Comparison of ENCODE assay signal across 17 cellular contexts in the genomic region with DNA sequence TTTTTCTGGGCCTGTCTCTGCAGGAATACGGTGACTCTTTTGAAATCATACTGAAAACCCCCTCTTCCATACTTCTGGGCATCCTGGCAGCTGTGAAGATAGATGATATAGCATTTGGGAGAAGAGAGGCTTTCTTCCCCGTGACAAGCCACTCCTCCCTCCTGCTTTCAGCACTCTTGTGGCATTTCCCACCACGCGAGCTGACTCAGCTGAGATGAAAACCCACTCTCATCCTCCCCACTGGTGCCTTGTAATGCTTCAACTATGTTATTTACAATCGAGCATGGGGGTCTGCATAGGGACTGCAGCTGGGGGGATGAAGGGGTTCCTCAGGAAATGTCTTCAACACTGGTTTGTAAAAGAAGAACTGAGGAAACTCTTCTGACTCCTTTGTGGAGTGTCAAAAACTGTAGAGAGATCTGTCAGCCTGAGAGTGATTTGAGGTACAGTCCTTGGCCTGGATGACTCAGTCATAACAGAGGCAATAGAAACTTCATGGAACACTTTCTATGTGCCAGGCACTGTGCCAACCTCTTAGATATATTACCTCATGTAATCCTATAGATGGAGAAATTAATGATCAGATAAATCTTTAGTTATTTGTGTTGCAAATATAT. TPM values are rescaled to one million over a fixed set of nuclear protein-coding genes. Genes with fewer than 3 reads are reported as not detected.
DNase-seq lines count a peak whose midpoint lies in the region; ATAC-seq and TF ChIP-seq lines count a peak whose summit lies in the region.
"Had no signal": no experiment of that assay in that cellular context is flagged by ENCODE, and none has a peak within 500 bp of the region (broad histone marks: within the 10 kb centered on the region; RNA-seq: fewer than 3 reads in every experiment).

No MANE protein-coding gene starts in this region.

- peak; percentile 25 for DNase-seq in activated CD4-positive, alpha-beta memory T cell treated with anti-CD3 and anti-CD28 coated beads for 36 hours
- no peak for DNase-seq in activated CD4-positive, alpha-beta memory T cell treated with anti-CD3 and anti-CD28 coated beads, Interleukin-2, amount 10 ng/mL, durations not matched to agents 7 days and 5 days
- DNase-seq in NCI-H226, result peak; percentile 42
- DNase-seq in choroid plexus epithelial cell (ENCODE audit: low read depth), result peak; percentile 72
- peak; percentile 84 for DNase-seq in osteoblast (ENCODE audit: insufficient read length, low spot score, missing footprints)
- no peak for DNase-seq in SIG-M5 treated with dmso at 0.1 percent for 504 hours (lab: John Stamatoyannopoulos, UW; ENCODE audit: unreplicated experiment)
- DNase-seq in CD4-positive, alpha-beta T cell, result no peak
- DNase-seq: central memory CD4-positive, alpha-beta T cell; DMS53; KBM-7; NCI-H2107; posterior cingulate gyrus had no signal

- CTCF ChIA-PET in activated CD4-positive, alpha-beta memory T cell treated with anti-CD3 and anti-CD28 coated beads for 36 hours (lab: Charles Lee), result interaction anchor here (1.0 kb wide), 1 partner anchor 94 kb away, joined by 3 read pairs; no protein-coding TSS in a partner anchor
- CTCF ChIA-PET in activated CD4-positive, alpha-beta memory T cell treated with anti-CD3 and anti-CD28 coated beads, Interleukin-2, amount 10 ng/mL, durations not matched to agents 7 days and 5 days (lab: Charles Lee), result no interaction called here
- CTCF ChIA-PET in CD4-positive, alpha-beta T cell (lab: Charles Lee), result no interaction called here

- no peak for TF ChIP-seq CTCF in choroid plexus epithelial cell (conservative IDR thresholded peaks at IDR 0.05; ENCODE audit: low read depth, low read length)
- TF ChIP-seq CTCF in osteoblast (IDR thresholded peaks at IDR 0.05; ENCODE audit: extremely low read depth, low read depth, low read length), result no peak
- TF ChIP-seq CTCF in CD4-positive, alpha-beta T cell (IDR thresholded peaks at IDR 0.05), result no peak

- ATAC-seq in CD4-positive, alpha-beta T cell (ENCODE audit: poor library complexity), result no peak
- no peak for ATAC-seq in HG02970 (IDR thresholded peaks at IDR 0.05; ENCODE audit: low FRiP score, unreplicated experiment)
- ATAC-seq: stimulated activated memory B cell treated with anti-CD40 and anti-IgM and Interleukin-4, amounts not matched to agents 10 μg/mL and 1 μg/mL and 100 μg/mL, for 72 hours had no signal

- peak overlapping the region; percentile 1 for H2AFZ ChIP-seq in osteoblast (ENCODE audit: low read length)

- no peaks in the 10 kb centered on the region for H4K20me1 ChIP-seq in osteoblast (ENCODE audit: insufficient read depth, low read length)

- no peak overlapping the region for H3K4me2 ChIP-seq in osteoblast (ENCODE audit: insufficient read depth, low read length)

- H3K9me3 Mint-ChIP-seq in activated CD4-positive, alpha-beta memory T cell treated with anti-CD3 and anti-CD28 coated beads for 36 hours, result no peaks in the 10 kb centered on the region
- no peaks in the 10 kb centered on the region for H3K9me3 Mint-ChIP-seq in activated CD4-positive, alpha-beta memory T cell treated with anti-CD3 and anti-CD28 coated beads, Interleukin-2, amount 10 ng/mL, durations not matched to agents 7 days and 5 days
- no peaks in the 10 kb centered on the region for H3K9me3 Mint-ChIP-seq in CD4-positive, alpha-beta T cell
- H3K9me3 Mint-ChIP-seq: stimulated activated memory B cell treated with anti-CD40 and anti-IgM and Interleukin-4, amounts not matched to agents 10 μg/mL and 1 μg/mL and 100 μg/mL, for 72 hours had no signal

- H3K27me3 Mint-ChIP-seq in activated CD4-positive, alpha-beta memory T cell treated with anti-CD3 and anti-CD28 coated beads for 36 hours, result peaks cover 3% of the 10 kb centered on the region
- peaks cover 28% of the 10 kb centered on the region for H3K27me3 Mint-ChIP-seq in activated CD4-positive, alpha-beta memory T cell treated with anti-CD3 and anti-CD28 coated beads, Interleukin-2, amount 10 ng/mL, durations not matched to agents 7 days and 5 days
- peaks cover 6% of the 10 kb centered on the region for H3K27me3 Mint-ChIP-seq in CD4-positive, alpha-beta T cell

- H3K79me2 ChIP-seq in osteoblast (ENCODE audit: insufficient read depth, low read length), result no peaks in the 10 kb centered on the region

- H3K4me1 Mint-ChIP-seq in activated CD4-positive, alpha-beta memory T cell treated with anti-CD3 and anti-CD28 coated beads for 36 hours (ENCODE audit: low read depth), result peaks cover 8% of the 10 kb centered on the region
- peaks cover 21% of the 10 kb centered on the region for H3K4me1 Mint-ChIP-seq in activated CD4-positive, alpha-beta memory T cell treated with anti-CD3 and anti-CD28 coated beads, Interleukin-2, amount 10 ng/mL, durations not matched to agents 7 days and 5 days
- no peaks in the 10 kb centered on the region for H3K4me1 Mint-ChIP-seq in CD4-positive, alpha-beta T cell (ENCODE audit: low read depth)
- H3K4me1 Mint-ChIP-seq: stimulated activated memory B cell treated with anti-CD40 and anti-IgM and Interleukin-4, amounts not matched to agents 10 μg/mL and 1 μg/mL and 100 μg/mL, for 72 hours had no signal

- H3K9me3 ChIP-seq in osteoblast (ENCODE audit: low read depth, low read length), result no peaks in the 10 kb centered on the region
- H3K9me3 ChIP-seq in CD4-positive, alpha-beta T cell (ENCODE audit: control insufficient read depth, low read length), result no peaks in the 10 kb centered on the region

- intact Hi-C loops in activated CD4-positive, alpha-beta memory T cell treated with anti-CD3 and anti-CD28 coated beads for 36 hours (cut with micrococcal nuclease), result no loop called here
- intact Hi-C loops in CD4-positive, alpha-beta T cell (cut with DNase I, micrococcal nuclease), result no loop called here

- H3K36me3 ChIP-seq in osteoblast (ENCODE audit: insufficient read depth, low read length), result no peaks in the 10 kb centered on the region

- H3K27ac Mint-ChIP-seq in activated CD4-positive, alpha-beta memory T cell treated with anti-CD3 and anti-CD28 coated beads for 36 hours, result no peak overlapping the region
- no peak overlapping the region for H3K27ac Mint-ChIP-seq in activated CD4-positive, alpha-beta memory T cell treated with anti-CD3 and anti-CD28 coated beads, Interleukin-2, amount 10 ng/mL, durations not matched to agents 7 days and 5 days
- no peak overlapping the region for H3K27ac Mint-ChIP-seq in CD4-positive, alpha-beta T cell
- H3K27ac Mint-ChIP-seq: stimulated activated memory B cell treated with anti-CD40 and anti-IgM and Interleukin-4, amounts not matched to agents 10 μg/mL and 1 μg/mL and 100 μg/mL, for 72 hours had no signal

- peaks cover 37% of the 10 kb centered on the region for H3K27me3 ChIP-seq in osteoblast (ENCODE audit: insufficient read depth, low read length)
- H3K27me3 ChIP-seq in CD4-positive, alpha-beta T cell (ENCODE audit: control insufficient read depth, insufficient read depth, low read length), result no peaks in the 10 kb centered on the region

- no peaks in the 10 kb centered on the region for H3K36me3 Mint-ChIP-seq in activated CD4-positive, alpha-beta memory T cell treated with anti-CD3 and anti-CD28 coated beads for 36 hours
- H3K36me3 Mint-ChIP-seq in activated CD4-positive, alpha-beta memory T cell treated with anti-CD3 and anti-CD28 coated beads, Interleukin-2, amount 10 ng/mL, durations not matched to agents 7 days and 5 days (ENCODE audit: low read depth), result no peaks in the 10 kb centered on the region
- H3K36me3 Mint-ChIP-seq in CD4-positive, alpha-beta T cell (ENCODE audit: low read depth), result no peaks in the 10 kb centered on the region
- H3K36me3 Mint-ChIP-seq: stimulated activated memory B cell treated with anti-CD40 and anti-IgM and Interleukin-4, amounts not matched to agents 10 μg/mL and 1 μg/mL and 100 μg/mL, for 72 hours had no signal

- no peak overlapping the region for H3K4me3 Mint-ChIP-seq in activated CD4-positive, alpha-beta memory T cell treated with anti-CD3 and anti-CD28 coated beads for 36 hours
- no peak overlapping the region for H3K4me3 Mint-ChIP-seq in activated CD4-positive, alpha-beta memory T cell treated with anti-CD3 and anti-CD28 coated beads, Interleukin-2, amount 10 ng/mL, durations not matched to agents 7 days and 5 days
- no peak overlapping the region for H3K4me3 Mint-ChIP-seq in CD4-positive, alpha-beta T cell
- H3K4me3 Mint-ChIP-seq: stimulated activated memory B cell treated with anti-CD40 and anti-IgM and Interleukin-4, amounts not matched to agents 10 μg/mL and 1 μg/mL and 100 μg/mL, for 72 hours had no signal

- H3K27ac ChIP-seq in osteoblast (ENCODE audit: low read depth, low read length), result no peak overlapping the region
- no peak overlapping the region for H3K27ac ChIP-seq in CD4-positive, alpha-beta T cell (ENCODE audit: low read depth, low read length)

- POLR2A ChIA-PET in activated CD4-positive, alpha-beta memory T cell treated with anti-CD3 and anti-CD28 coated beads for 36 hours (lab: Charles Lee), result no interaction called here
- POLR2A ChIA-PET in activated CD4-positive, alpha-beta memory T cell treated with anti-CD3 and anti-CD28 coated beads, Interleukin-2, amount 10 ng/mL, durations not matched to agents 7 days and 5 days (lab: Charles Lee), result no interaction called here
- POLR2A ChIA-PET in CD4-positive, alpha-beta T cell (lab: Charles Lee), result no interaction called here

- H3K4me1 ChIP-seq in osteoblast (ENCODE audit: insufficient read depth, low read length), result peaks cover 6% of the 10 kb centered on the region

- H3K4me3 ChIP-seq in choroid plexus epithelial cell (ENCODE audit: low read depth, low read length) (no peak overlapping the region), osteoblast (ENCODE audit: insufficient read depth, low read length) (no peak overlapping the region)

RNA-seq across cellular contexts. Expression of gene TBATA, which starts 1.7 kb away (rescaled TPM):
- total RNA-seq in activated CD4-positive, alpha-beta memory T cell treated with anti-CD3 and anti-CD28 coated beads for 36 hours, result not detected
- total RNA-seq in activated CD4-positive, alpha-beta memory T cell treated with anti-CD3 and anti-CD28 coated beads, Interleukin-2, amount 10 ng/mL, durations not matched to agents 7 days and 5 days, result not detected
- not detected in 2 replicates for total RNA-seq in osteoblast
- not detected for total RNA-seq in CD4-positive, alpha-beta T cell
- total RNA-seq: epithelial cell of proximal tubule; mesenteric fat pad; T-helper 2 cell treated with Interferon-gamma antibody and Interleukin-4, amounts not matched to agents 100 ng/mL and 5 ng/mL, for 36 hours had no signal

RNA-seq across cellular contexts. Expression of gene SGPL1, which starts 28.8 kb away (rescaled TPM):
- 10 to 100 TPM; 65.6 to 67.0 TPM for total RNA-seq in activated CD4-positive, alpha-beta memory T cell treated with anti-CD3 and anti-CD28 coated beads for 36 hours
- total RNA-seq in activated CD4-positive, alpha-beta memory T cell treated with anti-CD3 and anti-CD28 coated beads, Interleukin-2, amount 10 ng/mL, durations not matched to agents 7 days and 5 days, result 10 to 100 TPM; 25.8 to 28.5 TPM
- 46.6 and 47.4 TPM in 2 replicates for total RNA-seq in osteoblast
- 10 to 100 TPM; 15.1 to 16.9 TPM for total RNA-seq in CD4-positive, alpha-beta T cell

Comparison
In these comparisons a context has a peak if more than half of its experiments do, and no peak if none do; other contexts are left out.
1. DNase-seq: peak in activated CD4-positive, alpha-beta memory T cell treated with anti-CD3 and anti-CD28 coated beads for 36 hours (single experiment), NCI-H226 (single experiment), choroid plexus epithelial cell (single experiment) and osteoblast (single experiment); none in activated CD4-positive, alpha-beta memory T cell treated with anti-CD3 and anti-CD28 coated beads, Interleukin-2, amount 10 ng/mL, durations not matched to agents 7 days and 5 days (single experiment), SIG-M5 treated with dmso at 0.1 percent for 504 hours (single experiment) and CD4-positive, alpha-beta T cell (0 of 10).